Comparison of ENCODE assay signal across 15 cellular contexts in genomic region chr5:138841531-138841930, GRCh38. TPM values are rescaled to one million over a fixed set of nuclear protein-coding genes. Genes with fewer than 3 reads are reported as not detected.
DNase-seq lines count a peak whose midpoint lies in the region; ATAC-seq and TF ChIP-seq lines count a peak whose summit lies in the region.
"Had no signal": no experiment of that assay in that cellular context is flagged by ENCODE, and none has a peak within 500 bp of the region (broad histone marks: within the 10 kb centered on the region; RNA-seq: fewer than 3 reads in every experiment).

No MANE protein-coding gene starts in this region.

- H3K9me3 ChIP-seq in Caco-2, result no peaks in the 10 kb centered on the region
- H3K9me3 ChIP-seq: HAP-1 had no signal

- H3K27me3 ChIP-seq in Caco-2 (replicated peaks; ENCODE audit: control insufficient read depth, insufficient read depth, low read length), result no peaks in the 10 kb centered on the region

- H3K9me3 Mint-ChIP-seq in type B pancreatic cell (no peaks in the 10 kb centered on the region), Caco-2 (ENCODE audit: unreplicated experiment) (no peaks in the 10 kb centered on the region)
- H3K9me3 Mint-ChIP-seq: CD4-positive, alpha-beta memory T cell; HFFc6 had no signal

- H3K36me3 ChIP-seq in Caco-2 (ENCODE audit: control insufficient read depth, insufficient read depth, low read length), result no peaks in the 10 kb centered on the region
- H3K36me3 ChIP-seq: HAP-1 had no signal

- H3K4me1 Mint-ChIP-seq in type B pancreatic cell (ENCODE audit: unreplicated experiment) (peaks cover 43% of the 10 kb centered on the region), Caco-2 (ENCODE audit: low read depth, unreplicated experiment) (peaks cover 16% of the 10 kb centered on the region)
- H3K4me1 Mint-ChIP-seq: CD4-positive, alpha-beta memory T cell had no signal

- DNase-seq in epithelial cell of prostate (ENCODE audit: low read depth, low spot score) (no peak), fibroblast of peridontal ligament (ENCODE audit: extremely low read depth) (peak; percentile 47), type B pancreatic cell (ENCODE audit: extremely low spot score, unreplicated experiment) (no peak), epidermal melanocyte (ENCODE audit: insufficient read length, low spot score) (no peak), Caco-2 (no peak)
- DNase-seq: C1 segment of cervical spinal cord; CD4-positive, alpha-beta memory T cell; COR-L47; DMS153; DND-41; GOT3; HFFc6 had no signal

- POLR2A ChIA-PET in Caco-2 (lab: Charles Lee), result no interaction called here

- H3K27ac Mint-ChIP-seq in type B pancreatic cell, result peak overlapping the region; percentile 53
- no peak overlapping the region for H3K27ac Mint-ChIP-seq in Caco-2 (ENCODE audit: unreplicated experiment)
- H3K27ac Mint-ChIP-seq: CD4-positive, alpha-beta memory T cell; HFFc6 had no signal

- H3K4me3 Mint-ChIP-seq in type B pancreatic cell (no peak overlapping the region), Caco-2 (ENCODE audit: unreplicated experiment) (no peak overlapping the region)
- H3K4me3 Mint-ChIP-seq: CD4-positive, alpha-beta memory T cell; HFFc6 had no signal

- TF ChIP-seq CTCF in type B pancreatic cell (conservative IDR thresholded peaks at IDR 0.05), result no peak
- TF ChIP-seq CTCF in Caco-2 (IDR thresholded peaks at IDR 0.05; ENCODE audit: insufficient read depth in 1 of 2, low read depth in 1 of 2, low read length in 1 of 2, severe bottlenecking in 1 of 2, unreplicated experiment in 1 of 2), result no peak

- intact Hi-C loops in Caco-2 (cut with micrococcal nuclease; ENCODE audit: unreplicated experiment), result no loop called here

- CTCF ChIA-PET in Caco-2 (lab: Charles Lee), result no interaction called here

- H3K36me3 Mint-ChIP-seq in type B pancreatic cell (peaks cover 34% of the 10 kb centered on the region), Caco-2 (ENCODE audit: insufficient read depth, unreplicated experiment) (peaks cover 24% of the 10 kb centered on the region)
- H3K36me3 Mint-ChIP-seq: CD4-positive, alpha-beta memory T cell had no signal

- no TSS peak for BruUV-seq in Caco-2 (replicated peaks; lab: Mats Ljungman, UMichigan)

- ATAC-seq in HG03159 (IDR thresholded peaks at IDR 0.05; ENCODE audit: unreplicated experiment), result no peak

- no peaks in the 10 kb centered on the region for H3K27me3 Mint-ChIP-seq in type B pancreatic cell
- H3K27me3 Mint-ChIP-seq in Caco-2 (ENCODE audit: insufficient read depth, unreplicated experiment), result no peaks in the 10 kb centered on the region
- H3K27me3 Mint-ChIP-seq: CD4-positive, alpha-beta memory T cell had no signal

- no peak overlapping the region for H3K4me3 ChIP-seq in Caco-2 (ENCODE audit: low read depth, low read length)
- H3K4me3 ChIP-seq: HAP-1 had no signal

- 0 out of 2 replicates have a peak, but pooled peaks cover 2% of the 10 kb centered on the region for H3K4me1 ChIP-seq in Caco-2

- H3K27ac ChIP-seq in epithelial cell of prostate, result peak overlapping the region; percentile 85

RNA-seq across cellular contexts. Expression of gene LRRTM2, which starts 33.6 kb away (rescaled TPM):
- total RNA-seq in type B pancreatic cell (ENCODE audit: low replicate concordance), result 4.6 TPM in 1 of 2 replicates, not detected in the other
- not detected in 2 replicates for total RNA-seq in Caco-2 (2022)
- total RNA-seq: A172; CD4-positive, alpha-beta memory T cell had no signal
